8 cellular contexts compared by ENCODE assay signal in genomic region chr11:18105802-18106574, GRCh38. TPM values are rescaled to one million over a fixed set of nuclear protein-coding genes. Genes with fewer than 3 reads are reported as not detected.
A peak's percentile ranks its signal among the peaks of the same experiment; 100 is the strongest.
DNase-seq lines count a peak whose midpoint lies in the region; ATAC-seq and TF ChIP-seq lines count a peak whose summit lies in the region.

Gene SAAL1 (minus strand): TSS chr11:18106082. CDS start chr11:18106041, 41 bp downstream.

- H3K9me3 Mint-ChIP-seq in chondrocyte (ENCODE audit: low read depth): no peaks in the 10 kb centered on the region

- peaks cover 11% of the 10 kb centered on the region for H3K4me1 Mint-ChIP-seq in chondrocyte (ENCODE audit: low read depth)

- TF ChIP-seq CTCF in chondrocyte (IDR thresholded peaks at IDR 0.05): peak; percentile 90

- H3K27me3 Mint-ChIP-seq in chondrocyte (ENCODE audit: low read depth): peaks cover 2% of the 10 kb centered on the region

- ATAC-seq in GM19025 (IDR thresholded peaks at IDR 0.05; ENCODE audit: low read depth, unreplicated experiment): peak; percentile 94
- peak; percentile 95 for ATAC-seq in HG03342 (IDR thresholded peaks at IDR 0.05; ENCODE audit: unreplicated experiment)

- peaks cover 7% of the 10 kb centered on the region for H3K36me3 Mint-ChIP-seq in chondrocyte (ENCODE audit: low read depth)

- peak within 1 kb of the TSS; percentile 91 for H3K4me3 Mint-ChIP-seq in chondrocyte (ENCODE audit: unreplicated experiment)

- no peak within 1 kb of the TSS for H3K27ac Mint-ChIP-seq in chondrocyte (ENCODE audit: unreplicated experiment)

- DNase-seq in Ammon's horn (ENCODE audit: low spot score) (peak; percentile 88), NCI-H446 (lab: John Stamatoyannopoulos, UW) (peak; percentile 66 to 91), chondrocyte (ENCODE audit: low spot score) (no peak), kidney tubule cell (ENCODE audit: low spot score) (peak; percentile 83)
- DNase-seq in activated CD4-positive, CD25-positive, alpha-beta regulatory T cell treated with anti-CD3 and anti-CD28 coated beads, Interleukin-2, amount 50 U/mL, for 72 hours: peak; percentile 92
- peak; percentile 86 to 91 (median 89) for DNase-seq in stimulated activated CD4-positive, alpha-beta T cell treated with anti-CD3 and anti-CD28 coated beads, Interleukin-1b, Interleukin-23, amount 100 ng/mL, for 24 hours (ENCODE audit: low read depth in 4 of 4, low spot score in 1 of 4)

RNA-seq across cellular contexts. Expression of gene SAAL1, which starts in this region (rescaled TPM):
- total RNA-seq in chondrocyte: 12.1 to 13.2 TPM (median 12.2 TPM) in 3 replicates
